Comparison of ENCODE assay signal across 1 cellular context in genomic region chr5:620152-620551, GRCh38.
TF ChIP-seq lines count a peak whose summit lies in the region.

No MANE protein-coding gene starts in this region.

TF ChIP-seq in GM12878, 131 proteins besides CTCF, POLR2A, EP300 and RAD21 (continued from another document):
- TF ChIP-seq ZBTB11 (CRISPR knock-in tag; IDR thresholded peaks at IDR 0.05) (no peak), CHD1 (IDR thresholded peaks at IDR 0.05; ENCODE audit: low read depth, low read length) (no peak), SKIL (IDR thresholded peaks at IDR 0.05; ENCODE audit: low read depth, poor library complexity, severe bottlenecking) (no peak), MYB (IDR thresholded peaks at IDR 0.05; ENCODE audit: borderline replicate concordance, low read depth, low read length) (no peak), KAT2A (conservative IDR thresholded peaks at IDR 0.05; ENCODE audit: control insufficient read depth, low read depth, low read length) (no peak), ASH2L (IDR thresholded peaks at IDR 0.05; ENCODE audit: borderline replicate concordance, low read depth) (no peak), ATF2 (IDR thresholded peaks at IDR 0.05; ENCODE audit: low read length) (no peak), IKZF2 (IDR thresholded peaks at IDR 0.05) (no peak), SIX5 (IDR thresholded peaks at IDR 0.05; ENCODE audit: low read depth, low read length, severe bottlenecking) (no peak), SREBF2 (IDR thresholded peaks at IDR 0.05; ENCODE audit: low read length) (no peak), RB1 (IDR thresholded peaks at IDR 0.05; ENCODE audit: borderline replicate concordance) (no peak), NRF1 (conservative IDR thresholded peaks at IDR 0.05; ENCODE audit: low read depth, low read length) (no peak), RUNX3 (IDR thresholded peaks at IDR 0.05; ENCODE audit: low read length) (no peak), MTA2 (IDR thresholded peaks at IDR 0.05; ENCODE audit: low read depth) (no peak), TCF12 (IDR thresholded peaks at IDR 0.05; ENCODE audit: low read depth, low read length) (no peak), TBL1XR1 (IDR thresholded peaks at IDR 0.05; ENCODE audit: low read depth, low read length) (no peak), CREM (IDR thresholded peaks at IDR 0.05; ENCODE audit: low read depth) (no peak), ZNF622 (IDR thresholded peaks at IDR 0.05) (no peak)
TF ChIP-seq in GM12878: peak in this region for 0.
